In genomic region chr7:88169717-88170320, GRCh38 we compare ENCODE assay signal across 8 cellular contexts. TPM values are rescaled to one million over a fixed set of nuclear protein-coding genes. Genes with fewer than 3 reads are reported as not detected.
DNase-seq lines count a peak whose midpoint lies in the region; ATAC-seq, FAIRE-seq and TF ChIP-seq lines count a peak whose summit lies in the region.

No MANE protein-coding gene starts in this region.

- H3K9me3 ChIP-seq in A549: no peaks in the 10 kb centered on the region

- H3K36me3 ChIP-seq in brain microvascular endothelial cell (replicated peaks): no peaks in the 10 kb centered on the region

- TF ChIP-seq RAD21 in A549 (conservative IDR thresholded peaks at IDR 0.05 in 1 of 2, IDR thresholded peaks at IDR 0.05 in 1 of 2): peak; percentile 37 to 42; a peak in 2 of 5 replicates

- H3K4me2 ChIP-seq in A549: no peak overlapping the region

- H3K4me1 ChIP-seq in A549: no peaks in the 10 kb centered on the region

- DNase-seq in A549 (ENCODE audit: low read depth in 1 of 2, low spot score in 1 of 2) (peak; percentile 4 to 11), NB4 (ENCODE audit: low read depth) (peak; percentile 37), brain microvascular endothelial cell (no peak), midbrain (lab: John Stamatoyannopoulos, UW) (peak; percentile 50)

- FAIRE-seq in A549 (lab: Jason Lieb, UNC): no peak

- TF ChIP-seq EP300 in A549 (IDR thresholded peaks at IDR 0.05): no peak

- TF ChIP-seq CTCF in A549 (IDR thresholded peaks at IDR 0.05) (peak; percentile 59), GM12874 (IDR thresholded peaks at IDR 0.05; ENCODE audit: insufficient read depth, low read depth, low read length) (peak; percentile 32; the same call in 1 of the 2 replicates), NB4 (IDR thresholded peaks at IDR 0.05; ENCODE audit: low read depth, low read length) (peak; percentile 54), brain microvascular endothelial cell (IDR thresholded peaks at IDR 0.05; ENCODE audit: low read depth, low read length, missing control alignments) (peak; percentile 36)

- peak in 1 of 2 experiments; percentile 48; a peak in 2 of 6 replicates for ATAC-seq in A549
- ATAC-seq in GM21360 (IDR thresholded peaks at IDR 0.05; ENCODE audit: unreplicated experiment): no peak
- no peak for ATAC-seq in GM18873 (IDR thresholded peaks at IDR 0.05; ENCODE audit: low FRiP score, unreplicated experiment)
- no peak for ATAC-seq in HG03175 (IDR thresholded peaks at IDR 0.05; ENCODE audit: unreplicated experiment)

- H3K4me3 ChIP-seq in A549 (no peak overlapping the region), NB4 (ENCODE audit: low read depth, low read length) (no peak overlapping the region), brain microvascular endothelial cell (ENCODE audit: low read depth, low read length) (no peak overlapping the region)

- no peaks in the 10 kb centered on the region for H3K27me3 ChIP-seq in brain microvascular endothelial cell (replicated peaks)

- TF ChIP-seq POLR2A in A549 (IDR thresholded peaks at IDR 0.05; ENCODE audit: low read length) (no peak), NB4 (IDR thresholded peaks at IDR 0.05; ENCODE audit: extremely low read depth, insufficient read length) (no peak)

- 0% methylated on average over 1 of the region's 1 CpG for WGBS in A549 (ENCODE audit: missing lambda C conversion rate)

- H3K27ac ChIP-seq in A549: no peak overlapping the region
- H3K27ac ChIP-seq in brain microvascular endothelial cell: no peak overlapping the region

- POLR2A ChIA-PET in A549 (lab: Yijun Ruan, JAX): no interaction called here

- CTCF ChIA-PET in A549 (lab: Yijun Ruan, JAX): interaction anchor here (0.6 to 2.2 kb wide), 8 partner anchors 10 to 154 kb away, joined by 3 to 8 read pairs (median 4); no protein-coding TSS in a partner anchor

- in situ Hi-C loops in brain microvascular endothelial cell (cut with HindIII; ENCODE audit: low pct_ligation_motif_present, low sequenced_read_pairs): no loop called here

TF ChIP-seq in A549, 52 proteins besides CTCF, POLR2A, EP300 and RAD21:
- TF ChIP-seq JUNB (IDR thresholded peaks at IDR 0.05) (no peak), KDM5A (IDR thresholded peaks at IDR 0.05) (no peak), FOSL2 (IDR thresholded peaks at IDR 0.05) (no peak), FOSL2 (CRISPR knock-in tag; IDR thresholded peaks at IDR 0.05) (no peak), JUN (IDR thresholded peaks at IDR 0.05) (no peak), HOXB5 (CRISPR knock-in tag; IDR thresholded peaks at IDR 0.05) (no peak), HOXB13 (CRISPR knock-in tag; IDR thresholded peaks at IDR 0.05; ENCODE audit: low read depth) (no peak), SMC3 (IDR thresholded peaks at IDR 0.05) (0 out of 3 replicates have a peak, but pooled peaks have one; percentile 31)

RNA-seq across cellular contexts. Expression of gene SRI, which starts 50.0 kb away (rescaled TPM):
- 149 and 164 TPM in 2 replicates for polyA plus RNA-seq in A549 (2011; rRNA removed)
- polyA plus RNA-seq in A549 (2012; cell fraction: cytosol; rRNA removed): 92.0 and 93.0 TPM in 2 replicates
- 27.9 and 49.7 TPM in 2 replicates for polyA plus RNA-seq in A549 (2012; cell fraction: nucleus; rRNA removed)
- polyA plus RNA-seq in A549 (2017; fragmentation: RNase III; extraction: RNeasy Plus Mini Kit Qiagen cat#74134 plus additional on column Dnase treatment): 87.2 to 92.1 TPM (median 89.0 TPM) in 3 replicates
- polyA minus RNA-seq in A549 (2011; rRNA and poly(A)+ RNA removed): 49.1 and 55.7 TPM in 2 replicates
